24 cellular contexts compared by ENCODE assay signal in genomic region chr13:73929287-73929932, GRCh38.
"Had no signal": no experiment of that assay in that cellular context is flagged by ENCODE, and none has a peak within 500 bp of the region (broad histone marks: within the 10 kb centered on the region; RNA-seq: fewer than 3 reads in every experiment).

No MANE protein-coding gene starts in this region.

- H3K27ac Mint-ChIP-seq: naive thymus-derived CD8-positive, alpha-beta T cell; stimulated activated naive CD8-positive, alpha-beta T cell treated with anti-CD3 and anti-CD28 coated beads, Interleukin-15, amount 100 ng/mL, for 72 hours had no signal

- FAIRE-seq: small intestine had no signal

- DNase-seq: cortex of kidney; foreskin fibroblast; gastrocnemius medialis; head of caudate nucleus; kidney; mesendoderm; midbrain; naive thymus-derived CD8-positive, alpha-beta T cell; occipital lobe; ovary; posterior cingulate gyrus; psoas muscle; right cardiac atrium; small intestine; stimulated activated CD4-positive, alpha-beta T cell treated with anti-CD3 and anti-CD28 coated beads, Interleukin-15, amount 100 ng/mL, for 24 hours; stimulated activated CD4-positive, alpha-beta T cell treated with anti-CD3 and anti-CD28 coated beads, Interleukin-2, amount 100 ng/mL, for 48 hours; stimulated activated CD8-positive, alpha-beta memory T cell treated with anti-CD3 and anti-CD28 coated beads, Interleukin-4, amount 100 ng/mL, for 48 hours; stimulated activated naive CD4-positive, alpha-beta T cell; stimulated activated naive CD8-positive, alpha-beta T cell treated with anti-CD3 and anti-CD28 coated beads, Interleukin-15, amount 100 ng/mL, for 72 hours; transverse colon; upper lobe of right lung; uterus had no signal

- H3K4me3 ChIP-seq: gastrocnemius medialis, ovary, psoas muscle, suprapubic skin, transverse colon, upper lobe of right lung, uterus had no signal

- H3K27ac ChIP-seq: gastrocnemius medialis, ovary, psoas muscle, suprapubic skin, transverse colon, upper lobe of right lung, uterus had no signal

- H3K4me1 ChIP-seq: suprapubic skin, transverse colon, upper lobe of right lung, uterus had no signal

- ATAC-seq: gastrocnemius medialis; left lobe of liver; naive thymus-derived CD8-positive, alpha-beta T cell; psoas muscle; right cardiac atrium; stimulated activated naive CD8-positive, alpha-beta T cell treated with anti-CD3 and anti-CD28 coated beads, Interleukin-15, amount 100 ng/mL, for 72 hours; upper lobe of right lung had no signal

- H3K9me3 Mint-ChIP-seq: naive thymus-derived CD8-positive, alpha-beta T cell; stimulated activated naive CD8-positive, alpha-beta T cell treated with anti-CD3 and anti-CD28 coated beads, Interleukin-15, amount 100 ng/mL, for 72 hours had no signal

- H3K36me3 ChIP-seq: gastrocnemius medialis, ovary, suprapubic skin, transverse colon, upper lobe of right lung, uterus had no signal

- H3K27me3 Mint-ChIP-seq: naive thymus-derived CD8-positive, alpha-beta T cell; stimulated activated naive CD8-positive, alpha-beta T cell treated with anti-CD3 and anti-CD28 coated beads, Interleukin-15, amount 100 ng/mL, for 72 hours had no signal

- H3K27me3 ChIP-seq: gastrocnemius medialis, ovary, suprapubic skin, transverse colon, upper lobe of right lung, uterus had no signal

- H3K4me3 Mint-ChIP-seq: stimulated activated naive CD8-positive, alpha-beta T cell treated with anti-CD3 and anti-CD28 coated beads, Interleukin-15, amount 100 ng/mL, for 72 hours had no signal

- H3K9me3 ChIP-seq: gastrocnemius medialis, ovary, psoas muscle, suprapubic skin, transverse colon, upper lobe of right lung, uterus had no signal
